ENCODE assay signal across 8 cellular contexts in the genomic region with DNA sequence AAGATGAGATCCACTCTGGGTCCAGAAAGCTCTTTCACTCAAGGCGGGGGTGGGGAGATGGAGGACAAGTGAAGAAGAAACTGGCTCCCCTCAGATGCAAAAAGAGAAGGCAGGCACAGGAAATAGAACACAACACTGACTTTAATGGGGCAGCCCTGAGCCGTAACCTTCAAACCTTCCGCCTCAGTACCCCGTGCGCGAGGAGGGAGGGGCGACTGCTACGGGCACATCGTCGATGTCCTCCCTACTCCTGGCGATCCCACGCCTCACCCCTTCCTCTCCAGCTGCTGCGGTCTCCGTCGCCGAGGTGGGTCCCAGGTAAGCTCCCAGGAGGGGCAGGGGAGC. TPM values are rescaled to one million over a fixed set of nuclear protein-coding genes. Genes with fewer than 3 reads are reported as not detected.
DNase-seq lines count a peak whose midpoint lies in the region; ATAC-seq and TF ChIP-seq lines count a peak whose summit lies in the region.

No MANE protein-coding gene starts in this region.

- H3F3A ChIP-seq in GM23248 (ENCODE audit: insufficient read depth) (peaks cover 17% of the 10 kb centered on the region), smooth muscle cell (ENCODE audit: low read depth) (peaks cover 10% of the 10 kb centered on the region)

- peak overlapping the region; percentile 87 for H3K4me2 ChIP-seq in GM23248 (ENCODE audit: unreplicated experiment)
- peak overlapping the region; percentile 90 for H3K4me2 ChIP-seq in smooth muscle cell

- peak overlapping the region; percentile 49 for H3K27ac Mint-ChIP-seq in activated T-helper 17 cell treated with anti-CD3 and anti-CD28 coated beads, Interleukin-2, amount 50 U/mL, for 72 hours

- no peak overlapping the region for H3K27ac ChIP-seq in GM23248
- no peak overlapping the region for H3K27ac ChIP-seq in smooth muscle cell (ENCODE audit: low read depth)

- H4K20me1 ChIP-seq in GM23248 (ENCODE audit: insufficient read depth) (no peaks in the 10 kb centered on the region), smooth muscle cell (ENCODE audit: low read depth) (peaks cover under 1% of the 10 kb centered on the region)

- peak; percentile 62 for ATAC-seq in activated T-helper 17 cell treated with anti-CD3 and anti-CD28 coated beads, Interleukin-2, amount 50 U/mL, for 72 hours (replicated peaks)
- ATAC-seq in HG02678 (IDR thresholded peaks at IDR 0.05; ENCODE audit: unreplicated experiment), result no peak
- ATAC-seq in GM18868 (IDR thresholded peaks at IDR 0.05; ENCODE audit: unreplicated experiment), result no peak

- no peaks in the 10 kb centered on the region for H3K9me3 Mint-ChIP-seq in activated T-helper 17 cell treated with anti-CD3 and anti-CD28 coated beads, Interleukin-2, amount 50 U/mL, for 72 hours

- H2AFZ ChIP-seq in GM23248, result peak overlapping the region; percentile 87
- peak overlapping the region; percentile 52 for H2AFZ ChIP-seq in smooth muscle cell (ENCODE audit: low read depth)

- peaks cover 16% of the 10 kb centered on the region for H3K4me1 Mint-ChIP-seq in activated T-helper 17 cell treated with anti-CD3 and anti-CD28 coated beads, Interleukin-2, amount 50 U/mL, for 72 hours

- no peaks in the 10 kb centered on the region for H3K9me2 ChIP-seq in GM23248 (ENCODE audit: insufficient read depth)

- H3K4me1 ChIP-seq in GM23248 (ENCODE audit: insufficient read depth) (no peaks in the 10 kb centered on the region), smooth muscle cell (ENCODE audit: low read depth) (peaks cover 10% of the 10 kb centered on the region)

- no peaks in the 10 kb centered on the region for H3K27me3 ChIP-seq in GM23248 (replicated peaks; ENCODE audit: insufficient read depth)
- peaks cover 19% of the 10 kb centered on the region for H3K27me3 ChIP-seq in smooth muscle cell (ENCODE audit: low read depth)

- H3K9ac ChIP-seq in GM23248 (peak overlapping the region; percentile 68), smooth muscle cell (ENCODE audit: low read depth) (no peak overlapping the region)

- peak overlapping the region; percentile 78 for H3K4me3 ChIP-seq in GM23248
- H3K4me3 ChIP-seq in iPS-18c (ENCODE audit: insufficient read depth, low read depth, low read length), result peak overlapping the region; percentile 62
- peak overlapping the region; percentile 52 for H3K4me3 ChIP-seq in smooth muscle cell

- H3K9me3 ChIP-seq in GM23248 (ENCODE audit: low read depth) (no peaks in the 10 kb centered on the region), iPS-18c (ENCODE audit: control insufficient read depth, insufficient read depth, low read length) (no peaks in the 10 kb centered on the region), smooth muscle cell (replicated peaks; ENCODE audit: low read depth) (no peaks in the 10 kb centered on the region)

- H3K79me2 ChIP-seq in GM23248 (ENCODE audit: insufficient read depth), result peaks cover 1% of the 10 kb centered on the region; the same call in 1 of the 2 replicates
- H3K79me2 ChIP-seq in smooth muscle cell (ENCODE audit: low read depth), result no peaks in the 10 kb centered on the region

- no peak for TF ChIP-seq CTCF in smooth muscle cell (IDR thresholded peaks at IDR 0.05; ENCODE audit: borderline replicate concordance, insufficient read depth, poor library complexity, severe bottlenecking)

- H3K36me3 Mint-ChIP-seq in activated T-helper 17 cell treated with anti-CD3 and anti-CD28 coated beads, Interleukin-2, amount 50 U/mL, for 72 hours (ENCODE audit: low read depth), result no peaks in the 10 kb centered on the region

- peak overlapping the region; percentile 78 for H3K4me3 Mint-ChIP-seq in activated T-helper 17 cell treated with anti-CD3 and anti-CD28 coated beads, Interleukin-2, amount 50 U/mL, for 72 hours

- 8 to 13% methylated on average over 15 to 16 of the region's 16 CpGs for WGBS in GM23248 (ENCODE audit: low coverage in 1 of 2, low lambda C conversion rate in 2 of 2, missing lambda C conversion rate in 2 of 2), 2 experiments
- 16% methylated on average over 16 of the region's 16 CpGs for WGBS in smooth muscle cell (ENCODE audit: low lambda C conversion rate)

- in situ Hi-C loops in GM23248 (cut with MboI), result no loop called here

- DNase-seq in GM23248 (no peak), smooth muscle cell (lab: John Stamatoyannopoulos, UW; ENCODE audit: unreplicated experiment) (no peak), mesenteric fat pad (ENCODE audit: low spot score) (no peak)
- no peak for DNase-seq in stimulated activated CD4-positive, alpha-beta T cell treated with anti-CD3 and anti-CD28 coated beads, Interleukin-4, amount 100 ng/mL, for 24 hours

- H3K36me3 ChIP-seq in GM23248 (ENCODE audit: low read depth), result no peaks in the 10 kb centered on the region
- no peaks in the 10 kb centered on the region for H3K36me3 ChIP-seq in smooth muscle cell (ENCODE audit: low read depth)

- H3K27me3 Mint-ChIP-seq in activated T-helper 17 cell treated with anti-CD3 and anti-CD28 coated beads, Interleukin-2, amount 50 U/mL, for 72 hours, result no peaks in the 10 kb centered on the region

RNA-seq across cellular contexts. Expression of a gene that starts 3.9 kb away (rescaled TPM):
- not detected in 2 replicates for total RNA-seq in GM23248 (2014; rRNA removed; shearing (Covaris generic))
- 0.11 TPM in 1 of 2 replicates, not detected in the other for polyA plus RNA-seq in GM23248 (2016; fragmentation: Nextera tagmentation; extraction: Ambion mirVana)
- under 1 TPM; 0.24 TPM for total RNA-seq in activated T-helper 17 cell treated with anti-CD3 and anti-CD28 coated beads, Interleukin-2, amount 50 U/mL, for 72 hours
- 0.36 and 0.72 TPM in 2 replicates for total RNA-seq in smooth muscle cell
- 0.32 and 0.47 TPM in 2 replicates for polyA plus RNA-seq in smooth muscle cell
- total RNA-seq in mesenteric fat pad, result not detected

RNA-seq across cellular contexts. Expression of a gene that starts 9.2 kb away (rescaled TPM):
- 134 and 153 TPM in 2 replicates for total RNA-seq in GM23248 (2014; rRNA removed; shearing (Covaris generic))
- polyA plus RNA-seq in GM23248 (2016; fragmentation: Nextera tagmentation; extraction: Ambion mirVana) (4.5 and 4.6 TPM in 2 replicates), smooth muscle cell (10.4 and 13.4 TPM in 2 replicates)
- total RNA-seq in activated T-helper 17 cell treated with anti-CD3 and anti-CD28 coated beads, Interleukin-2, amount 50 U/mL, for 72 hours, result 10 to 100 TPM; 42.3 to 82.1 TPM
- total RNA-seq in smooth muscle cell (23.6 TPM in 2 replicates), mesenteric fat pad (97.3 TPM)

RNA-seq across cellular contexts. Expression of a gene that starts 9.8 kb away (rescaled TPM):
- 44.9 and 49.1 TPM in 2 replicates for total RNA-seq in GM23248 (2014; rRNA removed; shearing (Covaris generic))
- polyA plus RNA-seq in GM23248 (2016; fragmentation: Nextera tagmentation; extraction: Ambion mirVana), result 62.6 and 65.4 TPM in 2 replicates
- total RNA-seq in activated T-helper 17 cell treated with anti-CD3 and anti-CD28 coated beads, Interleukin-2, amount 50 U/mL, for 72 hours, result 10 to 100 TPM; 40.7 to 66.0 TPM
- 7.6 and 11.8 TPM in 2 replicates for total RNA-seq in smooth muscle cell
- polyA plus RNA-seq in smooth muscle cell, result 33.4 and 46.7 TPM in 2 replicates
- 37.5 TPM for total RNA-seq in mesenteric fat pad

RNA-seq across cellular contexts. Expression of a gene that starts 18.8 kb away (rescaled TPM):
- 20.1 and 22.9 TPM in 2 replicates for total RNA-seq in GM23248 (2014; rRNA removed; shearing (Covaris generic))
- polyA plus RNA-seq in GM23248 (2016; fragmentation: Nextera tagmentation; extraction: Ambion mirVana), result 16.3 and 18.2 TPM in 2 replicates
- total RNA-seq in activated T-helper 17 cell treated with anti-CD3 and anti-CD28 coated beads, Interleukin-2, amount 50 U/mL, for 72 hours, result 100 to 1,000 TPM in 1 of 2 donors, 10 to 100 TPM in 1; 86.7 to 117 TPM
- total RNA-seq in smooth muscle cell, result 9.5 and 14.7 TPM in 2 replicates
- polyA plus RNA-seq in smooth muscle cell, result 11.1 and 14.8 TPM in 2 replicates
- 18.0 TPM for total RNA-seq in mesenteric fat pad

RNA-seq across cellular contexts. Expression of a gene that starts 43.0 kb away (rescaled TPM):
- total RNA-seq in GM23248 (2014; rRNA removed; shearing (Covaris generic)), result 24.8 and 25.0 TPM in 2 replicates
- polyA plus RNA-seq in GM23248 (2016; fragmentation: Nextera tagmentation; extraction: Ambion mirVana) (20.5 and 22.6 TPM in 2 replicates), smooth muscle cell (10.9 and 14.7 TPM in 2 replicates)
- 10 to 100 TPM; 10.8 to 14.8 TPM for total RNA-seq in activated T-helper 17 cell treated with anti-CD3 and anti-CD28 coated beads, Interleukin-2, amount 50 U/mL, for 72 hours
- total RNA-seq in smooth muscle cell (3.1 and 9.9 TPM in 2 replicates), mesenteric fat pad (13.2 TPM)
